In genomic region chr12:110073049-110073831, GRCh38 we compare ENCODE assay signal across 8 cellular contexts. TPM values are rescaled to one million over a fixed set of nuclear protein-coding genes. Genes with fewer than 3 reads are reported as not detected.
A peak's percentile ranks its signal among the peaks of the same experiment; 100 is the strongest.
DNase-seq lines count a peak whose midpoint lies in the region; ATAC-seq and TF ChIP-seq lines count a peak whose summit lies in the region.

No MANE protein-coding gene starts in this region.

- BruUV-seq in A673 (replicated peaks; lab: Mats Ljungman, UMichigan), result no TSS peak
- no TSS peak for BruUV-seq in IMR-90 (replicated peaks; lab: Mats Ljungman, UMichigan)

- no peak overlapping the region; the same call in 2 of the 3 replicates for H2BK15ac ChIP-seq in IMR-90 (ENCODE audit: low read depth, low read length)

- 0 out of 2 replicates have a peak overlapping the region, but pooled peaks have one; percentile 68 for H3K14ac ChIP-seq in IMR-90 (replicated peaks; ENCODE audit: low read depth, low read length)

- no peaks in the 10 kb centered on the region for H3K79me1 ChIP-seq in IMR-90 (ENCODE audit: low read depth in 1 of 2, low read length in 2 of 2)

- peak overlapping the region; percentile 86 for H3K4me2 ChIP-seq in IMR-90 (ENCODE audit: low read depth, low read length)

- no peak for TF ChIP-seq POLR2A in IMR-90 (IDR thresholded peaks at IDR 0.05; ENCODE audit: low read depth, low read length)

- H2BK120ac ChIP-seq in IMR-90 (ENCODE audit: low read depth, low read length), result peak overlapping the region; percentile 33; the same call in 1 of the 2 replicates

- dilution Hi-C loops in IMR-90 (cut with HindIII; ENCODE audit: low sequenced_read_pairs, unreplicated experiment), result no loop called here

- H3K9ac ChIP-seq in IMR-90 (ENCODE audit: low read depth, low read length), result no peak overlapping the region

- peak overlapping the region in 1 of 2 experiments; percentile 57; a peak in 3 of 4 replicates for H4K8ac ChIP-seq in IMR-90 (ENCODE audit: low read depth in 2 of 2, low read length in 2 of 2)

- no peak for TF ChIP-seq RAD21 in IMR-90 (IDR thresholded peaks at IDR 0.05; ENCODE audit: low read length)

- no peak overlapping the region; the same call in 1 of the 2 replicates for H3K18ac ChIP-seq in IMR-90 (ENCODE audit: low read depth, low read length)

- H3K9me3 ChIP-seq in A673 (ENCODE audit: low read depth, low read length, poor library complexity, severe bottlenecking) (no peaks in the 10 kb centered on the region), IMR-90 (ENCODE audit: control insufficient read depth, insufficient read depth, low read length) (no peaks in the 10 kb centered on the region)
- no peaks in the 10 kb centered on the region for H3K9me3 ChIP-seq in effector memory CD4-positive, alpha-beta T cell (ENCODE audit: control insufficient read depth, low read length)

- H3K23ac ChIP-seq in IMR-90 (ENCODE audit: low read depth, low read length), result 0 out of 2 replicates have a peak overlapping the region, but pooled peaks have one; percentile 29

- H3K4me3 ChIP-seq in A673 (ENCODE audit: low read depth, low read length, poor library complexity, severe bottlenecking) (peak overlapping the region; percentile 36), IMR-90 (ENCODE audit: insufficient read depth, low read depth, low read length) (peak overlapping the region; percentile 41), WI38 (ENCODE audit: low read depth, low read length) (peak overlapping the region; percentile 1; the same call in 1 of the 2 replicates)
- H3K4me3 ChIP-seq in effector memory CD4-positive, alpha-beta T cell (ENCODE audit: insufficient read depth, low read depth, low read length, poor library complexity, severe bottlenecking), result peak overlapping the region; percentile 58

- H3K56ac ChIP-seq in IMR-90 (ENCODE audit: extremely low read depth, insufficient read depth, low read length), result no peak overlapping the region

- 29% methylated on average over 7 of the region's 19 CpGs; no CpG with 5 or more reads in 1 of the 2 experiments for WGBS in IMR-90 (ENCODE audit: extremely low coverage in 2 of 2, insufficient read length in 1 of 2), 2 experiments

- peak overlapping the region; percentile 81 for H3K4me3 Mint-ChIP-seq in natural killer cell

- no peaks in the 10 kb centered on the region for H4K20me1 ChIP-seq in IMR-90 (ENCODE audit: insufficient read depth, low read length)

- H2AFZ ChIP-seq in IMR-90 (replicated peaks; ENCODE audit: low read length, poor library complexity), result peak overlapping the region; percentile 93

- no peak overlapping the region for H2AK5ac ChIP-seq in IMR-90 (ENCODE audit: low read depth, low read length)

- no peaks in the 10 kb centered on the region for H3K9me3 Mint-ChIP-seq in natural killer cell

- H3K4me1 Mint-ChIP-seq in natural killer cell, result peaks cover 8 to 11% of the 10 kb centered on the region in 2 donors

- H3K4ac ChIP-seq in IMR-90 (ENCODE audit: low read depth, low read length), result peak overlapping the region; percentile 45

- H3K36me3 ChIP-seq in A673 (ENCODE audit: insufficient read depth, low read length, poor library complexity, severe bottlenecking) (no peaks in the 10 kb centered on the region), IMR-90 (ENCODE audit: control insufficient read depth, insufficient read depth, low read length) (no peaks in the 10 kb centered on the region)
- no peaks in the 10 kb centered on the region for H3K36me3 ChIP-seq in effector memory CD4-positive, alpha-beta T cell (ENCODE audit: control insufficient read depth, insufficient read depth, low read length)

- DNase-seq in A673 (ENCODE audit: low spot score), result peak; percentile 25
- DNase-seq in IMR-90, result no peak
- DNase-seq in effector memory CD4-positive, alpha-beta T cell, result no peak
- DNase-seq in natural killer cell, result no peak
- no peak for DNase-seq in NOMO-1 (lab: John Stamatoyannopoulos, UW; ENCODE audit: unreplicated experiment in 2 of 2)
- DNase-seq in SKM-1 (lab: John Stamatoyannopoulos, UW; ENCODE audit: unreplicated experiment), result no peak

- H3K36me3 Mint-ChIP-seq in natural killer cell, result no peaks in the 10 kb centered on the region

- POLR2A ChIA-PET in A673 (lab: Charles Lee; ENCODE audit: low non-redundant PET) (no interaction called here), IMR-90 (lab: Charles Lee; ENCODE audit: unreplicated experiment) (interaction anchor here (0.6 kb wide), 1 partner anchor 323 kb away, joined by 4 read pairs; no protein-coding TSS in a partner anchor)

- H2AK9ac ChIP-seq in IMR-90 (replicated peaks; ENCODE audit: low read depth, low read length, poor library complexity), result no peak overlapping the region

- H3K27me3 ChIP-seq in A673 (replicated peaks; ENCODE audit: insufficient read depth, low read depth, low read length, poor library complexity), result no peaks in the 10 kb centered on the region
- H3K27me3 ChIP-seq in IMR-90 (ENCODE audit: control insufficient read depth, insufficient read depth, low read length), result no peaks in the 10 kb centered on the region
- H3K27me3 ChIP-seq in effector memory CD4-positive, alpha-beta T cell (replicated peaks; ENCODE audit: control insufficient read depth, insufficient read depth, low read length, poor library complexity, severe bottlenecking), result no peaks in the 10 kb centered on the region

- H3K27ac ChIP-seq in A673 (ENCODE audit: low read depth, low read length, poor library complexity, severe bottlenecking), result no peak overlapping the region
- H3K27ac ChIP-seq in IMR-90 (ENCODE audit: insufficient read depth, low read length), result no peak overlapping the region
- H3K27ac ChIP-seq in effector memory CD4-positive, alpha-beta T cell (ENCODE audit: insufficient read depth, low read length, poor library complexity, severe bottlenecking), result no peak overlapping the region

- H4K91ac ChIP-seq in IMR-90 (ENCODE audit: insufficient read depth, low read depth, low read length), result no peak overlapping the region

- H3K27ac Mint-ChIP-seq in natural killer cell, result peak overlapping the region in 1 of 2 donors; percentile 82

- in situ Hi-C loops in IMR-90 (cut with MboI; ENCODE audit: low sequenced_read_pairs), result no loop called here

- H2BK5ac ChIP-seq in IMR-90 (ENCODE audit: low read depth, low read length, poor library complexity, severe bottlenecking), result no peak overlapping the region

- no peak overlapping the region for H4K5ac ChIP-seq in IMR-90 (ENCODE audit: low read depth, low read length)

- intact Hi-C loops in A673 (cut with micrococcal nuclease; ENCODE audit: unreplicated experiment), result no loop called here
- intact Hi-C loops in IMR-90 (cut with micrococcal nuclease), result no loop called here
- intact Hi-C loops in natural killer cell (cut with micrococcal nuclease), result no loop called here

- no peak overlapping the region for H2BK20ac ChIP-seq in IMR-90 (ENCODE audit: low read depth, low read length)

- H3K27me3 Mint-ChIP-seq in natural killer cell (ENCODE audit: low read depth in 2 of 2), result peaks cover 0 to 2% of the 10 kb centered on the region in 2 donors

- TF ChIP-seq CTCF in A673 (conservative IDR thresholded peaks at IDR 0.05; ENCODE audit: low read depth, low read length), result no peak
- TF ChIP-seq CTCF in IMR-90 (conservative IDR thresholded peaks at IDR 0.05; ENCODE audit: low read depth, low read length), result no peak
- TF ChIP-seq CTCF in WI38 (IDR thresholded peaks at IDR 0.05; ENCODE audit: low read depth, low read length), result no peak
- no peak for TF ChIP-seq CTCF in natural killer cell (IDR thresholded peaks at IDR 0.05)

- CTCF ChIA-PET in A673 (lab: Charles Lee), result interaction anchor here (0.6 kb wide), 1 partner anchor 1310 kb away, joined by 6 read pairs; no protein-coding TSS in a partner anchor
- CTCF ChIA-PET in IMR-90 (lab: Yijun Ruan, JAX), result interaction anchor here (0.6 kb wide), 1 partner anchor 19 kb away, joined by 6 read pairs; no protein-coding TSS in a partner anchor

- H3K4me1 ChIP-seq in A673 (ENCODE audit: insufficient read depth, low read length, poor library complexity, severe bottlenecking) (no peaks in the 10 kb centered on the region), IMR-90 (ENCODE audit: control insufficient read depth, insufficient read depth, low read length) (0 out of 2 replicates have a peak, but pooled peaks cover 2% of the 10 kb centered on the region)
- peaks cover 16% of the 10 kb centered on the region for H3K4me1 ChIP-seq in effector memory CD4-positive, alpha-beta T cell (ENCODE audit: control insufficient read depth, insufficient read depth, low read length, poor library complexity, severe bottlenecking)

- ATAC-seq in IMR-90 (ENCODE audit: low read depth) (peak; percentile 77), natural killer cell (peak; percentile 26 to 37 (median 27)), GM18502 (IDR thresholded peaks at IDR 0.05; ENCODE audit: poor library complexity, unreplicated experiment) (no peak)

- no peaks in the 10 kb centered on the region for H3K9me1 ChIP-seq in IMR-90 (ENCODE audit: insufficient read depth, low read length)

TF ChIP-seq in IMR-90, 13 proteins besides CTCF, POLR2A, EP300 and RAD21 (continues in another document):
- TF ChIP-seq CHD1 (IDR thresholded peaks at IDR 0.05; ENCODE audit: low read depth, low read length), result no peak
- TF ChIP-seq NFE2L2 (IDR thresholded peaks at IDR 0.05; ENCODE audit: low read depth, low read length), result no peak
- no peak for TF ChIP-seq CEBPB (IDR thresholded peaks at IDR 0.05; ENCODE audit: low read depth, low read length)
- TF ChIP-seq MXI1 (IDR thresholded peaks at IDR 0.05; ENCODE audit: borderline replicate concordance, low read depth, low read length), result no peak
- TF ChIP-seq BHLHE40 (IDR thresholded peaks at IDR 0.05; ENCODE audit: low read depth, low read length), result no peak
- no peak for TF ChIP-seq RCOR1 (IDR thresholded peaks at IDR 0.05; ENCODE audit: insufficient replicate concordance, low read length)
- no peak for TF ChIP-seq MAZ (IDR thresholded peaks at IDR 0.05; ENCODE audit: borderline replicate concordance, low read depth, low read length)
- TF ChIP-seq FOS (IDR thresholded peaks at IDR 0.05; ENCODE audit: low read depth, low read length), result no peak
- no peak for TF ChIP-seq RFX5 (IDR thresholded peaks at IDR 0.05; ENCODE audit: low read depth, low read length)
- TF ChIP-seq MAFK (IDR thresholded peaks at IDR 0.05; ENCODE audit: low read depth, low read length), result no peak

RNA-seq across cellular contexts. Expression of gene C12orf76, which starts 24.9 kb away (rescaled TPM):
- 14.5 and 15.8 TPM in 2 replicates for total RNA-seq in A673 (2021)
- total RNA-seq in IMR-90 (2012; rRNA removed), result 5.0 and 6.7 TPM in 2 replicates
- polyA plus RNA-seq in IMR-90 (2012; rRNA removed), result 6.2 and 7.1 TPM in 2 replicates
- 5.0 and 10.8 TPM in 2 replicates for polyA plus RNA-seq in IMR-90 (2012; cell fraction: cytosol; rRNA removed)
- polyA plus RNA-seq in IMR-90 (2012; cell fraction: nucleus; rRNA removed; ENCODE audit: low replicate concordance), result 8.1 and 15.5 TPM in 2 replicates
- total RNA-seq in natural killer cell, result 10 to 100 TPM in 2 of 3 donors, 1 to 10 TPM in 1; 9.9 to 12.1 (median 10.9) TPM

RNA-seq across cellular contexts. Expression of gene IFT81, which starts 50.9 kb away (rescaled TPM):
- total RNA-seq in A673 (2021), result 32.9 and 37.3 TPM in 2 replicates
- total RNA-seq in IMR-90 (2012; rRNA removed), result 6.1 and 10.6 TPM in 2 replicates
- polyA plus RNA-seq in IMR-90 (2012; rRNA removed), result 6.7 and 8.1 TPM in 2 replicates
- polyA plus RNA-seq in IMR-90 (2012; cell fraction: cytosol; rRNA removed), result 1.5 and 2.1 TPM in 2 replicates
- polyA plus RNA-seq in IMR-90 (2012; cell fraction: nucleus; rRNA removed; ENCODE audit: low replicate concordance), result 2.3 and 9.2 TPM in 2 replicates
- 1 to 10 TPM in 1 of 3 donors, under 1 TPM in 2; 0.61 to 1.4 (median 0.80) TPM for total RNA-seq in natural killer cell

Comparison
In these comparisons a context has a peak if more than half of its experiments do, and no peak if none do; other contexts are left out.
1. H3K4me3 ChIP-seq: peak in every context shown above with its lines; median percentile 58 in effector memory CD4-positive, alpha-beta T cell; 41 in IMR-90; 36 in A673; 1 in WI38.